26 cellular contexts compared by ENCODE assay signal in the genomic region with DNA sequence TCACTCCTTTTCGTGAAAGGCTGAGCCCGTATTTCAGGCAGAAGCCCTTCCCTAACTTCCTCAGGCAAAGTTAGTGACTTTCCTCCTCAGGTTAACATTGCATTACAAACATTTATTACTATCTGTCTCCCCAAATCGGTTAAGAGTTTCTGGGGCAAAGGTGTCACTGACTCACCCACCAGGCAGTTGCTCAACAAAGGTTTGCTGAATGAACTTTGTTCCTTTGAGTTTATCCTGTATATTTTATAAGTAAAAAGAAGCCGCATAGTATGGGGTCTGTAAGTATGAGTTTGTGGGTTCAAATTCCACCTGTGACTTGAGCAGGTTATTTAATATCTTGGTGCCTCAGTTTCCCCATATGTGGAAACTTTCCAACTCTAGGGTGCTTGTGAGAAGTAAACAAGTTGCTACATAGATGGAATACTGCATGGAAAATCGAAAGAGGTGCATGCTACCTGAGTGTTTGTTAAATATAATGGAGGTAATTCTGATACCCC.
DNase-seq lines count a peak whose midpoint lies in the region; ATAC-seq, FAIRE-seq and TF ChIP-seq lines count a peak whose summit lies in the region.
"Had no signal": no experiment of that assay in that cellular context is flagged by ENCODE, and none has a peak within 500 bp of the region (broad histone marks: within the 10 kb centered on the region; RNA-seq: fewer than 3 reads in every experiment).

No MANE protein-coding gene starts in this region.

- H2AFZ ChIP-seq in H9 (ENCODE audit: low read length): no peak overlapping the region
- H2AFZ ChIP-seq: GM23338 had no signal

- no peak overlapping the region for H2BK120ac ChIP-seq in H9 (ENCODE audit: low read depth, low read length, poor library complexity, severe bottlenecking)

- no peaks in the 10 kb centered on the region for H3K79me2 ChIP-seq in H9 (ENCODE audit: insufficient read depth, low read length)

- no peak overlapping the region for H3K4ac ChIP-seq in H9 (ENCODE audit: low read depth, low read length)

- TF ChIP-seq EP300 in A549 (IDR thresholded peaks at IDR 0.05) (no peak), sigmoid colon (IDR thresholded peaks at IDR 0.05) (no peak)

- H3K79me1 ChIP-seq in H9 (ENCODE audit: insufficient read depth, low read depth, low read length, poor library complexity, severe bottlenecking): no peaks in the 10 kb centered on the region

- H3K36me3 ChIP-seq in liver (ENCODE audit: control insufficient read depth in 4 of 4, insufficient read depth in 3 of 4, low read depth in 1 of 4, low read length in 3 of 4) (peaks cover 0 to 3% (median 0%) of the 10 kb centered on the region in 4 donors), sigmoid colon (peaks cover 0 to 2% (median 0%) of the 10 kb centered on the region in 4 donors)
- H3K36me3 ChIP-seq: BE2C, cardiac muscle cell, lower lobe of right lung, ovary, uterus had no signal

- H3K4me1 ChIP-seq in A549 (peaks cover 18% of the 10 kb centered on the region), liver (ENCODE audit: control insufficient read depth in 4 of 4, insufficient read depth in 4 of 4, low read length in 3 of 4) (peaks cover 2 to 10% (median 7%) of the 10 kb centered on the region in 4 donors), H9 (ENCODE audit: insufficient read depth, low read length) (no peaks in the 10 kb centered on the region), sigmoid colon (peaks cover 0 to 19% (median 4%) of the 10 kb centered on the region in 4 donors)
- H3K4me1 ChIP-seq: BE2C, lower lobe of right lung had no signal

- H3K9me3 Mint-ChIP-seq in H9: no peaks in the 10 kb centered on the region
- peaks cover 2% of the 10 kb centered on the region for H3K9me3 Mint-ChIP-seq in stimulated activated effector memory CD8-positive, alpha-beta T cell treated with anti-CD3 and anti-CD28 coated beads, Interleukin-12 subunit alpha, Interleukin-12 subunit beta, amount 100 ng/mL, for 72 hours
- H3K9me3 Mint-ChIP-seq: GM23338 had no signal

- CTCF ChIA-PET in A549 (lab: Yijun Ruan, JAX): interaction anchor here (0.6 to 1.3 kb wide), 2 partner anchors 25 to 91 kb away, joined by 3 read pairs; no protein-coding TSS in a partner anchor

- DNase-seq in A549 (ENCODE audit: low read depth in 1 of 2, low spot score in 1 of 2): no peak
- peak; percentile 62 for DNase-seq in M059J (ENCODE audit: low read depth)
- DNase-seq in choroid plexus epithelial cell (ENCODE audit: low read depth): peak; percentile 66
- DNase-seq in H9: no peak
- no peak for DNase-seq in stimulated activated effector memory CD8-positive, alpha-beta T cell treated with anti-CD3 and anti-CD28 coated beads, Interleukin-12 subunit alpha, Interleukin-12 subunit beta, amount 100 ng/mL, for 72 hours (ENCODE audit: low spot score in 2 of 2)
- no peak for DNase-seq in sigmoid colon
- DNase-seq: 8988T; activated CD4-positive, alpha-beta T cell treated with anti-CD3 and anti-CD28 coated beads for 48 hours; activated naive CD8-positive, alpha-beta T cell treated with anti-CD3 and anti-CD28 coated beads, Interleukin-2, amount 50 U/mL, for 24 hours; BE2C; erythroblast; KBM-7; lower lobe of right lung; naive B cell; NCI-H1092 treated with DMSO at 0.1 percent for 48 hours; NCI-H2081; NCI-H510A treated with DMSO at 0.1 percent for 48 hours; ovary; Right ventricle myocardium superior; stimulated activated naive CD8-positive, alpha-beta T cell treated with anti-CD3 and anti-CD28 coated beads, Interleukin-15, Interleukin-2, amounts not matched to agents 100 U/mL and 50 U/mL, for 24 hours; uterus had no signal

- no peak overlapping the region for H3K9ac ChIP-seq in liver (ENCODE audit: low read depth in 1 of 2, low read length in 2 of 2)
- H3K9ac ChIP-seq in H9 (ENCODE audit: extremely low read depth, insufficient read length, low read length): no peak overlapping the region

- POLR2A ChIA-PET in A549 (lab: Yijun Ruan, JAX): no interaction called here

- H3K4me3 Mint-ChIP-seq in H9: no peak overlapping the region
- no peak overlapping the region for H3K4me3 Mint-ChIP-seq in stimulated activated effector memory CD8-positive, alpha-beta T cell treated with anti-CD3 and anti-CD28 coated beads, Interleukin-12 subunit alpha, Interleukin-12 subunit beta, amount 100 ng/mL, for 72 hours
- H3K4me3 Mint-ChIP-seq: activated naive CD8-positive, alpha-beta T cell treated with anti-CD3 and anti-CD28 coated beads, Interleukin-2, amount 50 U/mL, for 24 hours; GM23338; naive B cell had no signal

- no peak overlapping the region for H2BK15ac ChIP-seq in H9 (ENCODE audit: low read depth, low read length)

- no peak for ATAC-seq in A549
- no peak for ATAC-seq in stimulated activated effector memory CD8-positive, alpha-beta T cell treated with anti-CD3 and anti-CD28 coated beads, Interleukin-12 subunit alpha, Interleukin-12 subunit beta, amount 100 ng/mL, for 72 hours
- ATAC-seq in GM18498 (IDR thresholded peaks at IDR 0.05; ENCODE audit: unreplicated experiment): no peak
- ATAC-seq: activated naive CD8-positive, alpha-beta T cell treated with anti-CD3 and anti-CD28 coated beads, Interleukin-2, amount 50 U/mL, for 24 hours; GM23338; lower lobe of right lung; sciatic nerve; stimulated activated naive CD8-positive, alpha-beta T cell treated with anti-CD3 and anti-CD28 coated beads, Interleukin-15, Interleukin-2, amounts not matched to agents 100 U/mL and 50 U/mL, for 24 hours had no signal

- H3K27ac Mint-ChIP-seq in H9: no peak overlapping the region
- no peak overlapping the region for H3K27ac Mint-ChIP-seq in stimulated activated effector memory CD8-positive, alpha-beta T cell treated with anti-CD3 and anti-CD28 coated beads, Interleukin-12 subunit alpha, Interleukin-12 subunit beta, amount 100 ng/mL, for 72 hours
- H3K27ac Mint-ChIP-seq: activated naive CD8-positive, alpha-beta T cell treated with anti-CD3 and anti-CD28 coated beads, Interleukin-2, amount 50 U/mL, for 24 hours; GM23338 had no signal

- no peak for TF ChIP-seq CTCF in A549 (IDR thresholded peaks at IDR 0.05)
- no peak for TF ChIP-seq CTCF in choroid plexus epithelial cell (conservative IDR thresholded peaks at IDR 0.05; ENCODE audit: low read depth, low read length)
- no peak for TF ChIP-seq CTCF in liver (IDR thresholded peaks at IDR 0.05; ENCODE audit: low read depth, low read length, missing input control)
- TF ChIP-seq CTCF in H9 (conservative IDR thresholded peaks at IDR 0.05): no peak
- TF ChIP-seq CTCF in sigmoid colon (IDR thresholded peaks at IDR 0.05): no peak

- H3K4me3 ChIP-seq in A549 (0 out of 3 replicates have a peak overlapping the region, but pooled peaks have one; percentile 10), choroid plexus epithelial cell (ENCODE audit: low read depth, low read length) (no peak overlapping the region), liver (ENCODE audit: low read depth in 1 of 3, low read length in 3 of 3) (no peak overlapping the region), sigmoid colon (no peak overlapping the region)
- H3K4me3 ChIP-seq: cardiac muscle cell, GM23338, lower lobe of right lung, ovary, uterus had no signal

- no peak for TF ChIP-seq RAD21 in A549 (conservative IDR thresholded peaks at IDR 0.05 in 1 of 2, IDR thresholded peaks at IDR 0.05 in 1 of 2)
- peak; percentile 54 to 56 for TF ChIP-seq RAD21 in liver (IDR thresholded peaks at IDR 0.05)

- intact Hi-C loops in sigmoid colon (cut with DNase I): no loop called here

- H3K23ac ChIP-seq in H9 (ENCODE audit: insufficient read length, low read depth, low read length): no peak overlapping the region

- FAIRE-seq in A549 (lab: Jason Lieb, UNC): no peak

- H3K23me2 ChIP-seq in H9 (ENCODE audit: insufficient read length, low read depth, low read length, poor library complexity, severe bottlenecking): no peaks in the 10 kb centered on the region

- H3K56ac ChIP-seq in H9 (ENCODE audit: insufficient read length, low read depth, low read length): no peak overlapping the region

- no peak overlapping the region for H2AK5ac ChIP-seq in H9 (ENCODE audit: insufficient read length, low read length)

- H2BK12ac ChIP-seq in H9 (ENCODE audit: insufficient read length, low read depth, low read length): no peak overlapping the region

- peaks cover 0 to 2% (median 0%) of the 10 kb centered on the region in 3 experiments; a peak in 1 of 7 replicates for H3K36me3 Mint-ChIP-seq in H9 (ENCODE audit: insufficient read depth in 1 of 3, low read depth in 3 of 3)
- H3K36me3 Mint-ChIP-seq in stimulated activated effector memory CD8-positive, alpha-beta T cell treated with anti-CD3 and anti-CD28 coated beads, Interleukin-12 subunit alpha, Interleukin-12 subunit beta, amount 100 ng/mL, for 72 hours: no peaks in the 10 kb centered on the region

- no peak overlapping the region for H2BK5ac ChIP-seq in H9 (ENCODE audit: insufficient read length, low read length)

- H3K9me3 ChIP-seq in A549 (peaks cover 8% of the 10 kb centered on the region; the same call in 1 of the 3 replicates), liver (ENCODE audit: control insufficient read depth in 4 of 4, low read length in 3 of 4) (no peaks in the 10 kb centered on the region), H9 (ENCODE audit: control insufficient read depth, low read depth, low read length) (no peaks in the 10 kb centered on the region), sigmoid colon (no peaks in the 10 kb centered on the region)
- H3K9me3 ChIP-seq: BE2C, ovary, uterus had no signal

- 31% methylated on average over 5 of the region's 5 CpGs for WGBS in A549 (ENCODE audit: missing lambda C conversion rate)
- WGBS in liver: 43% methylated on average over 5 of the region's 5 CpGs
- no CpG with 5 or more reads among the region's 5 CpGs for WGBS in H9 (ENCODE audit: extremely low coverage, insufficient read length, low lambda C conversion rate)
- 24 to 69% methylated on average over 5 of the region's 5 CpGs for WGBS in sigmoid colon, 2 donors

- H4K8ac ChIP-seq in H9 (replicated peaks; ENCODE audit: insufficient read length, low read depth, low read length): no peak overlapping the region

- no peak overlapping the region for H3T11ph ChIP-seq in H9 (ENCODE audit: low read length)

- TF ChIP-seq POLR2A in A549 (IDR thresholded peaks at IDR 0.05; ENCODE audit: low read length) (no peak), sigmoid colon (IDR thresholded peaks at IDR 0.05) (no peak)

- no peaks in the 10 kb centered on the region for H4K20me1 ChIP-seq in H9 (ENCODE audit: control insufficient read depth, insufficient read depth, insufficient read length)

- H2BK20ac ChIP-seq in H9 (ENCODE audit: low read depth, low read length, poor library complexity, severe bottlenecking): no peak overlapping the region

- no peak overlapping the region for H3K14ac ChIP-seq in H9 (ENCODE audit: insufficient read depth, low read length)

- H3K27me3 ChIP-seq in liver (ENCODE audit: control insufficient read depth in 4 of 4, insufficient read depth in 4 of 4, low read length in 3 of 4): no peaks in the 10 kb centered on the region
- H3K27me3 ChIP-seq in H9 (ENCODE audit: insufficient read depth, low read length): no peaks in the 10 kb centered on the region
- H3K27me3 ChIP-seq in sigmoid colon: no peaks in the 10 kb centered on the region
- H3K27me3 ChIP-seq: BE2C, cardiac muscle cell, ovary, uterus had no signal

- peak overlapping the region; percentile 52 to 68 for H3K27ac ChIP-seq in A549
- peak overlapping the region; percentile 67 to 79 for H3K27ac ChIP-seq in liver (ENCODE audit: low read depth in 1 of 2, low read length in 2 of 2)
- H3K27ac ChIP-seq in H9 (ENCODE audit: insufficient read length, low read depth, low read length): no peak overlapping the region
- H3K27ac ChIP-seq in sigmoid colon: no peak overlapping the region
- H3K27ac ChIP-seq: cardiac muscle cell, lower lobe of right lung, ovary had no signal

- no peak overlapping the region for H4K91ac ChIP-seq in H9 (ENCODE audit: insufficient read length, low read depth, low read length)

- H3K27me3 Mint-ChIP-seq in H9 (ENCODE audit: low read depth): no peaks in the 10 kb centered on the region
- H3K27me3 Mint-ChIP-seq: activated naive CD8-positive, alpha-beta T cell treated with anti-CD3 and anti-CD28 coated beads, Interleukin-2, amount 50 U/mL, for 24 hours; naive B cell had no signal

- H4K5ac ChIP-seq in H9 (ENCODE audit: insufficient read length, low read depth, low read length): no peak overlapping the region

- H3K4me2 ChIP-seq in A549 (peak overlapping the region; percentile 70), H9 (ENCODE audit: insufficient read depth, insufficient read length, low read length) (no peak overlapping the region)
- H3K4me2 ChIP-seq: GM23338 had no signal

- H3K4me1 Mint-ChIP-seq in H9: no peaks in the 10 kb centered on the region
- H3K4me1 Mint-ChIP-seq in stimulated activated effector memory CD8-positive, alpha-beta T cell treated with anti-CD3 and anti-CD28 coated beads, Interleukin-12 subunit alpha, Interleukin-12 subunit beta, amount 100 ng/mL, for 72 hours: no peaks in the 10 kb centered on the region
- H3K4me1 Mint-ChIP-seq: activated naive CD8-positive, alpha-beta T cell treated with anti-CD3 and anti-CD28 coated beads, Interleukin-2, amount 50 U/mL, for 24 hours; GM23338; naive B cell had no signal

- no peak overlapping the region for H3K18ac ChIP-seq in H9 (ENCODE audit: insufficient read length, low read depth, low read length)

Comparison
In these comparisons a context has a peak if more than half of its experiments do, and no peak if none do; other contexts are left out.
1. DNase-seq: peak in M059J (single experiment) and choroid plexus epithelial cell (single experiment); none in A549 (0 of 2), H9 (single experiment), stimulated activated effector memory CD8-positive, alpha-beta T cell treated with anti-CD3 and anti-CD28 coated beads, Interleukin-12 subunit alpha, Interleukin-12 subunit beta, amount 100 ng/mL, for 72 hours (0 of 2) and sigmoid colon (single experiment).
2. H3K27ac ChIP-seq: peak in A549 (2 of 2) and liver (2 of 2); none in H9 (single experiment) and sigmoid colon (0 of 4).